9 cellular contexts compared by ENCODE assay signal in genomic region chr2:206230060-206230890, GRCh38. TPM values are rescaled to one million over a fixed set of nuclear protein-coding genes. Genes with fewer than 3 reads are reported as not detected.
DNase-seq lines count a peak whose midpoint lies in the region; ATAC-seq and TF ChIP-seq lines count a peak whose summit lies in the region.
"Had no signal": no experiment of that assay in that cellular context is flagged by ENCODE, and none has a peak within 500 bp of the region (broad histone marks: within the 10 kb centered on the region; RNA-seq: fewer than 3 reads in every experiment).

No MANE protein-coding gene starts in this region.

- H3K27ac ChIP-seq in trophoblast cell (ENCODE audit: low read depth, low read length) = no peak overlapping the region
- H3K27ac ChIP-seq: Peyer's patch had no signal

- no peak overlapping the region for H4K12ac ChIP-seq in trophoblast cell (ENCODE audit: low read depth, low read length)

- H2BK5ac ChIP-seq in trophoblast cell (ENCODE audit: low read depth, low read length, poor library complexity) = no peak overlapping the region

- H3K27me3 Mint-ChIP-seq in chondrocyte (ENCODE audit: low read depth) (peaks cover 2% of the 10 kb centered on the region), osteocyte (ENCODE audit: unreplicated experiment) (peaks cover 7% of the 10 kb centered on the region)
- peaks cover 16% of the 10 kb centered on the region for H3K27me3 Mint-ChIP-seq in activated T-helper 17 cell treated with anti-CD3 and anti-CD28 coated beads, Interleukin-2, amount 50 U/mL, for 72 hours

- ATAC-seq in GM19035 (IDR thresholded peaks at IDR 0.05; ENCODE audit: unreplicated experiment) = no peak
- no peak for ATAC-seq in HG02642 (IDR thresholded peaks at IDR 0.05; ENCODE audit: poor library complexity, unreplicated experiment)
- no peak for ATAC-seq in activated T-helper 17 cell treated with anti-CD3 and anti-CD28 coated beads, Interleukin-2, amount 50 U/mL, for 72 hours (replicated peaks)

- no peak overlapping the region for H3K18ac ChIP-seq in trophoblast cell (ENCODE audit: low read length)

- H3K27me3 ChIP-seq in trophoblast cell (ENCODE audit: insufficient read depth, low read length) = no peaks in the 10 kb centered on the region
- H3K27me3 ChIP-seq: Peyer's patch had no signal

- H3K4me1 Mint-ChIP-seq in chondrocyte (ENCODE audit: low read depth) (peaks cover 9% of the 10 kb centered on the region), osteocyte (ENCODE audit: unreplicated experiment) (peaks cover 21% of the 10 kb centered on the region)
- peaks cover 6% of the 10 kb centered on the region for H3K4me1 Mint-ChIP-seq in activated T-helper 17 cell treated with anti-CD3 and anti-CD28 coated beads, Interleukin-2, amount 50 U/mL, for 72 hours

- TF ChIP-seq CTCF in HFF-Myc (IDR thresholded peaks at IDR 0.05; ENCODE audit: low read depth, low read length, missing control alignments) (peak; percentile 6), chondrocyte (IDR thresholded peaks at IDR 0.05) (peak; percentile 61), osteocyte (IDR thresholded peaks at IDR 0.05) (peak; percentile 56)

- H2AFZ ChIP-seq in trophoblast cell (ENCODE audit: insufficient read depth, low read length, poor library complexity) = no peak overlapping the region

- H3K4me3 Mint-ChIP-seq in chondrocyte (ENCODE audit: unreplicated experiment) (no peak overlapping the region), osteocyte (ENCODE audit: unreplicated experiment) (no peak overlapping the region)
- H3K4me3 Mint-ChIP-seq in activated T-helper 17 cell treated with anti-CD3 and anti-CD28 coated beads, Interleukin-2, amount 50 U/mL, for 72 hours = no peak overlapping the region

- H3K9me3 ChIP-seq in trophoblast cell (ENCODE audit: insufficient read depth, low read depth, low read length) = peaks cover 1% of the 10 kb centered on the region
- H3K9me3 ChIP-seq: Peyer's patch had no signal

- no peak for DNase-seq in HFF-Myc (ENCODE audit: extremely low read depth, low read depth)
- peak; percentile 33 for DNase-seq in NCI-H510A (lab: John Stamatoyannopoulos, UW)
- no peak for DNase-seq in chondrocyte (ENCODE audit: low spot score)
- DNase-seq in osteocyte (ENCODE audit: extremely low spot score, unreplicated experiment) = peak; percentile 85
- no peak for DNase-seq in trophoblast cell
- DNase-seq: Peyer's patch had no signal

- H3K27ac Mint-ChIP-seq in chondrocyte (ENCODE audit: unreplicated experiment) = no peak overlapping the region
- peak overlapping the region; percentile 79 for H3K27ac Mint-ChIP-seq in osteocyte (ENCODE audit: unreplicated experiment)
- no peak overlapping the region for H3K27ac Mint-ChIP-seq in activated T-helper 17 cell treated with anti-CD3 and anti-CD28 coated beads, Interleukin-2, amount 50 U/mL, for 72 hours

- no peaks in the 10 kb centered on the region for H3K79me1 ChIP-seq in trophoblast cell (ENCODE audit: low read length)

- H4K8ac ChIP-seq in trophoblast cell (ENCODE audit: low read depth, low read length) = no peak overlapping the region

- no peak overlapping the region for H3K4me2 ChIP-seq in trophoblast cell (ENCODE audit: low read length)

- no peaks in the 10 kb centered on the region for H3K36me3 ChIP-seq in trophoblast cell (ENCODE audit: control insufficient read depth in 1 of 2, insufficient read depth in 2 of 2, low read length in 2 of 2)
- H3K36me3 ChIP-seq: Peyer's patch had no signal

- H3K23ac ChIP-seq in trophoblast cell (ENCODE audit: low read length) = no peak overlapping the region

- H3K4me1 ChIP-seq in trophoblast cell (ENCODE audit: control insufficient read depth in 1 of 2, insufficient read depth in 2 of 2, low read length in 2 of 2) = peaks cover 0 to 2% of the 10 kb centered on the region in 2 experiments
- H3K4me1 ChIP-seq: Peyer's patch had no signal

- no peak overlapping the region for H2BK120ac ChIP-seq in trophoblast cell (ENCODE audit: insufficient read depth, low read length, poor library complexity)

- H3K4me3 ChIP-seq in HFF-Myc (replicated peaks; ENCODE audit: low read depth, low read length) = no peak overlapping the region
- H3K4me3 ChIP-seq in trophoblast cell (ENCODE audit: low read depth, low read length) = no peak overlapping the region
- H3K4me3 ChIP-seq: Peyer's patch had no signal

- no peak overlapping the region for H2AK5ac ChIP-seq in trophoblast cell (ENCODE audit: low read length)

- H3K36me3 Mint-ChIP-seq in chondrocyte (ENCODE audit: low read depth) (peaks cover 2% of the 10 kb centered on the region), osteocyte (ENCODE audit: unreplicated experiment) (peaks cover 2% of the 10 kb centered on the region)
- H3K36me3 Mint-ChIP-seq in activated T-helper 17 cell treated with anti-CD3 and anti-CD28 coated beads, Interleukin-2, amount 50 U/mL, for 72 hours (ENCODE audit: low read depth) = no peaks in the 10 kb centered on the region

- H4K91ac ChIP-seq in trophoblast cell (ENCODE audit: low read depth, low read length) = no peak overlapping the region

- H3K9me3 Mint-ChIP-seq in chondrocyte (ENCODE audit: low read depth) = no peaks in the 10 kb centered on the region
- peaks cover 3% of the 10 kb centered on the region for H3K9me3 Mint-ChIP-seq in osteocyte (ENCODE audit: unreplicated experiment)
- H3K9me3 Mint-ChIP-seq in activated T-helper 17 cell treated with anti-CD3 and anti-CD28 coated beads, Interleukin-2, amount 50 U/mL, for 72 hours = no peaks in the 10 kb centered on the region

- no peak overlapping the region for H3K4ac ChIP-seq in trophoblast cell (ENCODE audit: low read depth, low read length)

- H3K9ac ChIP-seq in trophoblast cell (ENCODE audit: low read length) = no peak overlapping the region

- WGBS in trophoblast cell (ENCODE audit: extremely low coverage, insufficient coverage, insufficient read length) = no CpG with 5 or more reads among the region's 3 CpGs

- no peaks in the 10 kb centered on the region for H3K79me2 ChIP-seq in trophoblast cell (ENCODE audit: control insufficient read depth, insufficient read depth, low read length, poor library complexity)

- H3K14ac ChIP-seq in trophoblast cell (ENCODE audit: low read length) = no peak overlapping the region

- no peak overlapping the region for H2BK12ac ChIP-seq in trophoblast cell (ENCODE audit: low read length)

RNA-seq across cellular contexts. Expression of gene ZDBF2, which starts 44.2 kb away (rescaled TPM):
- total RNA-seq in chondrocyte (24.8 to 28.9 TPM (median 26.3 TPM) in 3 replicates), osteocyte (24.5 and 28.8 TPM in 2 replicates)
- 10 to 100 TPM; 14.0 to 42.8 TPM for total RNA-seq in activated T-helper 17 cell treated with anti-CD3 and anti-CD28 coated beads, Interleukin-2, amount 50 U/mL, for 72 hours
- 3.1 and 3.3 TPM in 2 replicates for polyA plus RNA-seq in trophoblast cell (2013)

Comparison
In these comparisons a context has a peak if more than half of its experiments do, and no peak if none do; other contexts are left out.
1. DNase-seq: peak in NCI-H510A (single experiment) and osteocyte (single experiment); none in HFF-Myc (single experiment), chondrocyte (single experiment) and trophoblast cell (0 of 2).
2. CTCF ChIP-seq: peak in every context shown above with its lines; median percentile 61 in chondrocyte; 56 in osteocyte; 6 in HFF-Myc.